In the genomic region with DNA sequence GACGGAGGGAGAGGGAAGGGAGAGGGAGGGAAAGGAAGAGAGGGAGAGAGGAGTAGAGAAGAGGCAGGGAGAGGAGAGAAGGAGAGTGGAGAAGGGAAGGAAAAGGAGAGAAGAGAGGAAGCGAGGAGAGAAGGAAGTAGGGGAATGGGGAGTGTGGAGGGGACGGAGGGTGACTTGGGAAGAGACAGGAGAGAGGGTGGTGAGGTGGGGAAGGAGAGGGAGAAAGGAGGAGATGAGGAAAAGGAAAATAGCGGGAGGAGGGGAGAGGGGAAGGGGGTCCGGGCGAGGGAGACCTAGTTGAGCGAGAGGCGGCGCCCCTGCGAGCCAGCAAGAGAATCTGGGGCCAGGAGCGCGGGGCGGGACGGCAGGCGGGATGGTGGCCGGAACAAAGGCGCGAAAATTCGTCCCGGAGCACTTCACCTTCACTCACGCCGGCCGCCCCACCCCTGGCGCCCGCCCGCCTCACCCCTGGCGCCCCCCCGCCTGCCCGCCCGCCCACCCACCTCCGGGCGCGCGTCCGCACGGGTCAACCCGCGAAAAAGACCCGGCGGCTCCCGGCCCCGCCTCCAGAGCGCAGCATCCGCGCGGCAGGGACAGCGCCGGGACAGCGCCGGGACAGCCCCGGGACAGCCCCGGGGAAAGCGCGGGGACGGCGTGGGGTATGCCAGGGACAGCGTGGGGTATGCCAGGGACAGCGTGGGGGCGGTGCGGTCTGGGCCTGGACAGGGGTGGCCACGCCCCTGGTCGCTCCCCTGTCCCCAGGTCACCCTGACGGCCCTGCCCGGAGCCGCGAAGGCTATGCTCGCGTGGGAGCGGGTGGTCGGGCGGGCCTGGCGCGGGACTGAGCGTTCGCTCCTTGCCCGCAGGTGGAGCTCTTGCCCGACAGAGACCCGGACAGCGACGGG, we compare ENCODE assay signal across 9 cellular contexts. TPM values are rescaled to one million over a fixed set of nuclear protein-coding genes. Genes with fewer than 3 reads are reported as not detected.
A peak's percentile ranks its signal among the peaks of the same experiment; 100 is the strongest.
DNase-seq lines count a peak whose midpoint lies in the region; ATAC-seq and TF ChIP-seq lines count a peak whose summit lies in the region.
"Had no signal": no experiment of that assay in that cellular context is flagged by ENCODE, and none has a peak within 500 bp of the region (broad histone marks: within the 10 kb centered on the region; RNA-seq: fewer than 3 reads in every experiment).

No MANE protein-coding gene starts in this region.

- TF ChIP-seq CTCF in LNCaP clone FGC (IDR thresholded peaks at IDR 0.05; ENCODE audit: control insufficient read depth, extremely low read depth, insufficient read depth) (peak; percentile 51), chondrocyte (IDR thresholded peaks at IDR 0.05) (peak; percentile 46)

- no peaks in the 10 kb centered on the region for H3K36me3 ChIP-seq in neuronal stem cell (replicated peaks in 1 of 2; ENCODE audit: control insufficient read depth in 2 of 2, insufficient read depth in 2 of 2, low read length in 2 of 2)
- H3K36me3 ChIP-seq: right lobe of liver had no signal

- DNase-seq in DMS153 treated with DMSO at 0.1 percent for 48 hours (lab: John Stamatoyannopoulos, UW; ENCODE audit: unreplicated experiment): peak; percentile 45
- no peak for DNase-seq in LNCaP clone FGC (ENCODE audit: low read depth)
- no peak for DNase-seq in chondrocyte (ENCODE audit: low spot score)
- DNase-seq in neuronal stem cell (ENCODE audit: low spot score): peak; percentile 61
- no peak for DNase-seq in middle frontal gyrus (ENCODE audit: extremely low spot score, low spot score)
- DNase-seq in pons (ENCODE audit: low spot score): no peak
- DNase-seq in stimulated activated CD8-positive, alpha-beta memory T cell treated with anti-CD3 and anti-CD28 coated beads, Interleukin-4, amount 100 ng/mL, for 48 hours: no peak
- DNase-seq: right lobe of liver had no signal

- H2AK5ac ChIP-seq in neuronal stem cell (ENCODE audit: low read depth, low read length): no peak overlapping the region

- no peak overlapping the region for H3K27ac Mint-ChIP-seq in chondrocyte (ENCODE audit: unreplicated experiment)

- peaks cover 7% of the 10 kb centered on the region for H3K4me1 Mint-ChIP-seq in chondrocyte (ENCODE audit: low read depth)

- no peak overlapping the region for H4K91ac ChIP-seq in neuronal stem cell (ENCODE audit: low read depth, low read length, poor library complexity)

- H3K27me3 ChIP-seq in neuronal stem cell (ENCODE audit: control insufficient read depth in 3 of 3, insufficient read depth in 3 of 3, low read depth in 1 of 3, low read length in 3 of 3): peaks cover 8 to 65% (median 32%) of the 10 kb centered on the region in 3 experiments

- H3K9ac ChIP-seq in neuronal stem cell (ENCODE audit: low read depth, low read length, poor library complexity): no peak overlapping the region

- H3K9me3 Mint-ChIP-seq in chondrocyte (ENCODE audit: low read depth): no peaks in the 10 kb centered on the region

- no peak overlapping the region for H2BK5ac ChIP-seq in neuronal stem cell (ENCODE audit: low read length)

- H2BK15ac ChIP-seq in neuronal stem cell (ENCODE audit: low read length): no peak overlapping the region

- no peak overlapping the region for H4K8ac ChIP-seq in neuronal stem cell (ENCODE audit: low read depth, low read length)

- WGBS in neuronal stem cell (ENCODE audit: extremely low coverage in 2 of 2, insufficient read length in 2 of 2, insufficient replicate concordance in 1 of 2), 2 donors: 90% methylated on average over 2 of the region's 80 CpGs; no CpG with 5 or more reads in 1 of the 2 donors

- no peak overlapping the region for H3K4me3 Mint-ChIP-seq in chondrocyte (ENCODE audit: unreplicated experiment)

- H3K23ac ChIP-seq in neuronal stem cell (ENCODE audit: low read depth, low read length, poor library complexity): no peak overlapping the region

- H2BK12ac ChIP-seq in neuronal stem cell (ENCODE audit: low read length): no peak overlapping the region

- peaks cover 2% of the 10 kb centered on the region for H3K79me1 ChIP-seq in neuronal stem cell (ENCODE audit: low read depth, low read length)

- H3K9me3 ChIP-seq in neuronal stem cell (replicated peaks in 1 of 2; ENCODE audit: control insufficient read depth in 2 of 2, insufficient read depth in 1 of 2, low read depth in 1 of 2, low read length in 2 of 2): no peaks in the 10 kb centered on the region
- H3K9me3 ChIP-seq: right lobe of liver had no signal

- peak overlapping the region; percentile 82 for H2AFZ ChIP-seq in neuronal stem cell (ENCODE audit: low read length)

- H3K4me3 ChIP-seq in LNCaP clone FGC (ENCODE audit: low read depth, low read length) (no peak overlapping the region), neuronal stem cell (ENCODE audit: low read length in 2 of 2) (peak overlapping the region; percentile 31 to 84)
- H3K4me3 ChIP-seq: right lobe of liver had no signal

- no peak overlapping the region for H2BK120ac ChIP-seq in neuronal stem cell (ENCODE audit: low read depth, low read length)

- H3K36me3 Mint-ChIP-seq in chondrocyte (ENCODE audit: low read depth): no peaks in the 10 kb centered on the region

- H3K4me1 ChIP-seq in neuronal stem cell (ENCODE audit: control insufficient read depth in 2 of 2, insufficient read depth in 1 of 2, low read depth in 1 of 2, low read length in 2 of 2): peaks cover 0 to 5% of the 10 kb centered on the region in 2 donors
- H3K4me1 ChIP-seq: right lobe of liver had no signal

- no peak overlapping the region for H3K18ac ChIP-seq in neuronal stem cell (ENCODE audit: low read length)

- peaks cover 44% of the 10 kb centered on the region for H3K27me3 Mint-ChIP-seq in chondrocyte (ENCODE audit: low read depth)

- ATAC-seq in HG03175 (IDR thresholded peaks at IDR 0.05; ENCODE audit: unreplicated experiment): no peak

- no peak overlapping the region for H3K27ac ChIP-seq in neuronal stem cell (replicated peaks; ENCODE audit: low read length)
- H3K27ac ChIP-seq: right lobe of liver had no signal

- peak overlapping the region; percentile 80 for H3K4me2 ChIP-seq in neuronal stem cell (ENCODE audit: insufficient read depth, low read length, poor library complexity, severe bottlenecking)

- no peak overlapping the region for H3K4ac ChIP-seq in neuronal stem cell (ENCODE audit: low read length)

- no peak overlapping the region for H3K14ac ChIP-seq in neuronal stem cell (ENCODE audit: low read length)

RNA-seq across cellular contexts. Expression of gene VSTM2A, which starts 4.2 kb away (rescaled TPM):
- not detected in 3 replicates for total RNA-seq in chondrocyte
- 0.10 TPM for polyA plus RNA-seq in neuronal stem cell (2013, experiment 1 of 2)
- polyA plus RNA-seq in neuronal stem cell (2013, experiment 2 of 2): 0.07 TPM
- total RNA-seq: right lobe of liver had no signal

Comparison
In these comparisons a context has a peak if more than half of its experiments do, and no peak if none do; other contexts are left out.
1. DNase-seq: peak in DMS153 treated with DMSO at 0.1 percent for 48 hours (single experiment) and neuronal stem cell (single experiment); none in LNCaP clone FGC (single experiment), chondrocyte (single experiment), middle frontal gyrus (single experiment), pons (single experiment) and stimulated activated CD8-positive, alpha-beta memory T cell treated with anti-CD3 and anti-CD28 coated beads, Interleukin-4, amount 100 ng/mL, for 48 hours (single experiment).